ENCODE assay signal across 20 cellular contexts in the genomic region with DNA sequence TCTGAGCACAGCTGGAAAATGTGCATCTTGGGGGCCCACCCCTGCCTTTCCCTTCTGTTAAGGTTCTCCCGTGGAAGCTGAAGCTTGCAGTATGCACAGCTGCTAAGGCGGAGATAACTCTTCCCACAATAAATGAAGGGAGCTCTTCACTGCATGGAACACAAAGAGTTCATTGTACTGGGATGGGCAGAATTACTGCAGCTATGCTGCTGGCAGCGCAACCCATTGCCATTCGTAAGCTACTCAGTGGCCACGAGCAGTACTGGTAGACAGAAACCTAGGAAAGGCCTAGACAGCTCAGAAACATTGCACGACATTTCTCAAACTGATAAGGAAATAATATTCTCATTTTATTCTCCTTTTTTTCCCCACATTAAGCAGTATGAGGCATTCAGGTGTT.
DNase-seq lines count a peak whose midpoint lies in the region; ATAC-seq, FAIRE-seq and TF ChIP-seq lines count a peak whose summit lies in the region.
"Had no signal": no experiment of that assay in that cellular context is flagged by ENCODE, and none has a peak within 500 bp of the region (broad histone marks: within the 10 kb centered on the region; RNA-seq: fewer than 3 reads in every experiment).

No MANE protein-coding gene starts in this region.

- WGBS in HepG2 (ENCODE audit: low lambda C conversion rate) = 0% methylated on average over 4 of the region's 6 CpGs
- WGBS in right lobe of liver (ENCODE audit: insufficient coverage, low coverage, low lambda C conversion rate, missing lambda C conversion rate) = 72% methylated on average over 6 of the region's 6 CpGs

- no peaks in the 10 kb centered on the region for H3K36me3 Mint-ChIP-seq in neural crest cell (ENCODE audit: low read depth)
- no peaks in the 10 kb centered on the region for H3K36me3 Mint-ChIP-seq in activated naive CD4-positive, alpha-beta T cell treated with anti-CD3 and anti-CD28 coated beads, Interleukin-2, amount 10 ng/mL, durations not matched to agents 7 days and 5 days

- no peak for DNase-seq in HepG2 (ENCODE audit: low spot score)
- DNase-seq in right lobe of liver = no peak
- peak; percentile 34 for DNase-seq in epidermal melanocyte (ENCODE audit: insufficient read length, low spot score)
- peak; percentile 16 for DNase-seq in neural crest cell (ENCODE audit: low read depth, low spot score)
- no peak for DNase-seq in RKO (ENCODE audit: low spot score)
- no peak for DNase-seq in activated naive CD4-positive, alpha-beta T cell treated with anti-CD3 and anti-CD28 coated beads, Interleukin-2, amount 10 ng/mL, durations not matched to agents 7 days and 5 days
- DNase-seq in NCI-H226 = no peak
- DNase-seq: activated CD8-positive, alpha-beta memory T cell treated with anti-CD3 and anti-CD28 coated beads, Interleukin-2, amount 50 U/mL, for 48 hours; BE2C; foreskin fibroblast; left colon; NCI-H524 treated with DMSO at 0.1 percent for 48 hours; retina; SIG-M5 had no signal

- FAIRE-seq in HepG2 (lab: Jason Lieb, UNC) = no peak
- FAIRE-seq: A204.1, bronchial epithelial cell, urothelium cell line had no signal

- H2AFZ ChIP-seq in HepG2 (ENCODE audit: low read length) = no peak overlapping the region

- H3K4me1 Mint-ChIP-seq in neural crest cell = peaks cover 26% of the 10 kb centered on the region
- H3K4me1 Mint-ChIP-seq in activated naive CD4-positive, alpha-beta T cell treated with anti-CD3 and anti-CD28 coated beads, Interleukin-2, amount 10 ng/mL, durations not matched to agents 7 days and 5 days = no peaks in the 10 kb centered on the region

- H3K4me3 ChIP-seq in HepG2 (replicated peaks in 1 of 3; ENCODE audit: insufficient read depth in 1 of 3, low read depth in 2 of 3, low read length in 3 of 3) = no peak overlapping the region
- no peak overlapping the region for H3K4me3 ChIP-seq in right lobe of liver

- TF ChIP-seq RAD21 in HepG2 (CRISPR knock-in tag; IDR thresholded peaks at IDR 0.05) = no peak

- H3K79me2 ChIP-seq in HepG2 (ENCODE audit: insufficient read depth, low read length) = no peaks in the 10 kb centered on the region

- H3K27me3 Mint-ChIP-seq in neural crest cell (ENCODE audit: low read depth) = no peaks in the 10 kb centered on the region
- no peaks in the 10 kb centered on the region for H3K27me3 Mint-ChIP-seq in activated naive CD4-positive, alpha-beta T cell treated with anti-CD3 and anti-CD28 coated beads, Interleukin-2, amount 10 ng/mL, durations not matched to agents 7 days and 5 days

- no peak for TF ChIP-seq POLR2A in HepG2 (IDR thresholded peaks at IDR 0.05; ENCODE audit: insufficient read depth in 1 of 2, low read depth in 2 of 2, low read length in 2 of 2)
- TF ChIP-seq POLR2A in right lobe of liver (IDR thresholded peaks at IDR 0.05) = no peak

- ATAC-seq in HepG2 (peak; percentile 47; the same call in 2 of the 3 replicates), right lobe of liver (no peak), HG02763 (IDR thresholded peaks at IDR 0.05; ENCODE audit: unreplicated experiment) (no peak)
- ATAC-seq: HCT116, left colon had no signal

- H3K36me3 ChIP-seq in HepG2 (replicated peaks in 1 of 2; ENCODE audit: control insufficient read depth in 1 of 2, insufficient read depth in 2 of 2, low read length in 2 of 2) = no peaks in the 10 kb centered on the region
- H3K36me3 ChIP-seq in right lobe of liver = no peaks in the 10 kb centered on the region
- H3K36me3 ChIP-seq: BE2C had no signal

- peaks cover 2% of the 10 kb centered on the region for H3K9me3 Mint-ChIP-seq in neural crest cell
- H3K9me3 Mint-ChIP-seq in activated naive CD4-positive, alpha-beta T cell treated with anti-CD3 and anti-CD28 coated beads, Interleukin-2, amount 10 ng/mL, durations not matched to agents 7 days and 5 days = no peaks in the 10 kb centered on the region

- H3K9ac ChIP-seq in HepG2 (ENCODE audit: insufficient read depth, low read depth, low read length) = no peak overlapping the region

- POLR2A ChIA-PET in HepG2 (lab: Yijun Ruan, JAX) = no interaction called here

- no peaks in the 10 kb centered on the region for H4K20me1 ChIP-seq in HepG2 (ENCODE audit: insufficient read depth, low read length)

- H3K4me1 ChIP-seq in HepG2 (ENCODE audit: insufficient read depth, low read length) (no peaks in the 10 kb centered on the region), right lobe of liver (no peaks in the 10 kb centered on the region)
- H3K4me1 ChIP-seq: BE2C had no signal

- no peaks in the 10 kb centered on the region for H3K27me3 ChIP-seq in HepG2 (ENCODE audit: control insufficient read depth in 1 of 2, insufficient read depth in 2 of 2, low read length in 2 of 2)
- H3K27me3 ChIP-seq in right lobe of liver = no peaks in the 10 kb centered on the region

- CTCF ChIA-PET in HepG2 (lab: Yijun Ruan, JAX; ENCODE audit: low intra/inter-chr PET ratio, low total read pairs) = no interaction called here
- CTCF ChIA-PET in activated naive CD4-positive, alpha-beta T cell treated with anti-CD3 and anti-CD28 coated beads, Interleukin-2, amount 10 ng/mL, durations not matched to agents 7 days and 5 days (lab: Charles Lee) = no interaction called here

- no peak overlapping the region for H3K27ac ChIP-seq in HepG2 (ENCODE audit: extremely low read length, insufficient read depth, low read length)
- H3K27ac ChIP-seq in right lobe of liver = no peak overlapping the region

- no peak for TF ChIP-seq EP300 in HepG2 (IDR thresholded peaks at IDR 0.05; ENCODE audit: low read depth in 2 of 2, low read length in 2 of 2)
- no peak for TF ChIP-seq EP300 in HepG2 (CRISPR knock-in tag; IDR thresholded peaks at IDR 0.05; ENCODE audit: borderline replicate concordance)

- in situ Hi-C loops in HepG2 (cut with HindIII; ENCODE audit: extremely low pct_ligation_motif_present, low pct_unique_long_range_greater_than_20kb) = no loop called here

- H3K4me3 Mint-ChIP-seq in neural crest cell = peak overlapping the region; percentile 65
- no peak overlapping the region for H3K4me3 Mint-ChIP-seq in activated naive CD4-positive, alpha-beta T cell treated with anti-CD3 and anti-CD28 coated beads, Interleukin-2, amount 10 ng/mL, durations not matched to agents 7 days and 5 days
- H3K4me3 Mint-ChIP-seq: T-helper 1 cell treated with Interleukin-12 subunit alpha and Interleukin-12 subunit beta and Interleukin-4 antibody, amounts not matched to agents 30 μg/mL and 1 μg/mL, for 36 hours had no signal

- TF ChIP-seq CTCF in HepG2 (CRISPR knock-in tag; IDR thresholded peaks at IDR 0.05) (no peak), right lobe of liver (IDR thresholded peaks at IDR 0.05) (no peak), neural crest cell (conservative IDR thresholded peaks at IDR 0.05) (no peak)

- no peak overlapping the region for H3K4me2 ChIP-seq in HepG2 (ENCODE audit: low read depth, low read length)

- no peaks in the 10 kb centered on the region for H3K9me3 ChIP-seq in HepG2 (ENCODE audit: low read length)
- H3K9me3 ChIP-seq in right lobe of liver = no peaks in the 10 kb centered on the region
- H3K9me3 ChIP-seq: BE2C had no signal

- peak overlapping the region; percentile 86 for H3K27ac Mint-ChIP-seq in neural crest cell (ENCODE audit: unreplicated experiment)
- no peak overlapping the region for H3K27ac Mint-ChIP-seq in activated naive CD4-positive, alpha-beta T cell treated with anti-CD3 and anti-CD28 coated beads, Interleukin-2, amount 10 ng/mL, durations not matched to agents 7 days and 5 days
- H3K27ac Mint-ChIP-seq: T-helper 1 cell treated with Interleukin-12 subunit alpha and Interleukin-12 subunit beta and Interleukin-4 antibody, amounts not matched to agents 30 μg/mL and 1 μg/mL, for 36 hours had no signal

- intact Hi-C loops in HepG2 (cut with micrococcal nuclease; ENCODE audit: unreplicated experiment) = no loop called here
- intact Hi-C loops in right lobe of liver (cut with DNase I) = no loop called here

- BruUV-seq in HepG2 (replicated peaks; lab: Mats Ljungman, UMichigan) = no TSS peak

TF ChIP-seq in HepG2, 621 proteins besides CTCF, POLR2A, EP300 and RAD21:
- TF ChIP-seq NFIB (CRISPR knock-in tag; IDR thresholded peaks at IDR 0.05; ENCODE audit: borderline replicate concordance) (no peak), ZSCAN21 (CRISPR knock-in tag; IDR thresholded peaks at IDR 0.05; ENCODE audit: borderline replicate concordance) (no peak), KDM5A (IDR thresholded peaks at IDR 0.05; ENCODE audit: borderline replicate concordance, low read length) (no peak), NAIF1 (CRISPR knock-in tag; IDR thresholded peaks at IDR 0.05; ENCODE audit: borderline replicate concordance) (no peak), DR1 (CRISPR knock-in tag; IDR thresholded peaks at IDR 0.05) (no peak), ZSCAN12 (CRISPR knock-in tag; IDR thresholded peaks at IDR 0.05) (no peak), ZFP82 (CRISPR knock-in tag; IDR thresholded peaks at IDR 0.05; ENCODE audit: borderline replicate concordance) (no peak), TRIM24 (CRISPR knock-in tag; IDR thresholded peaks at IDR 0.05) (no peak), HNF4A (CRISPR knock-in tag; IDR thresholded peaks at IDR 0.05) (no peak), DNMT1 (CRISPR knock-in tag; IDR thresholded peaks at IDR 0.05) (no peak), ZNF546 (CRISPR knock-in tag; conservative IDR thresholded peaks at IDR 0.05) (no peak)
- TF ChIP-seq, protein P1, sequence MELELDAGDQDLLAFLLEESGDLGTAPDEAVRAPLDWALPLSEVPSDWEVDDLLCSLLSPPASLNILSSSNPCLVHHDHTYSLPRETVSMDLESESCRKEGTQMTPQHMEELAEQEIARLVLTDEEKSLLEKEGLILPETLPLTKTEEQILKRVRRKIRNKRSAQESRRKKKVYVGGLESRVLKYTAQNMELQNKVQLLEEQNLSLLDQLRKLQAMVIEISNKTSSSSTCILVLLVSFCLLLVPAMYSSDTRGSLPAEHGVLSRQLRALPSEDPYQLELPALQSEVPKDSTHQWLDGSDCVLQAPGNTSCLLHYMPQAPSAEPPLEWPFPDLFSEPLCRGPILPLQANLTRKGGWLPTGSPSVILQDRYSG (CRISPR knock-in tag; IDR thresholded peaks at IDR 0.05) = no peak

Comparison
In these comparisons a context has a peak if more than half of its experiments do, and no peak if none do; other contexts are left out.
1. DNase-seq: peak in epidermal melanocyte (single experiment) and neural crest cell (single experiment); none in HepG2 (single experiment), right lobe of liver (0 of 3), RKO (single experiment), activated naive CD4-positive, alpha-beta T cell treated with anti-CD3 and anti-CD28 coated beads, Interleukin-2, amount 10 ng/mL, durations not matched to agents 7 days and 5 days (single experiment) and NCI-H226 (single experiment).